1 cellular context compared by ENCODE assay signal in the genomic region with DNA sequence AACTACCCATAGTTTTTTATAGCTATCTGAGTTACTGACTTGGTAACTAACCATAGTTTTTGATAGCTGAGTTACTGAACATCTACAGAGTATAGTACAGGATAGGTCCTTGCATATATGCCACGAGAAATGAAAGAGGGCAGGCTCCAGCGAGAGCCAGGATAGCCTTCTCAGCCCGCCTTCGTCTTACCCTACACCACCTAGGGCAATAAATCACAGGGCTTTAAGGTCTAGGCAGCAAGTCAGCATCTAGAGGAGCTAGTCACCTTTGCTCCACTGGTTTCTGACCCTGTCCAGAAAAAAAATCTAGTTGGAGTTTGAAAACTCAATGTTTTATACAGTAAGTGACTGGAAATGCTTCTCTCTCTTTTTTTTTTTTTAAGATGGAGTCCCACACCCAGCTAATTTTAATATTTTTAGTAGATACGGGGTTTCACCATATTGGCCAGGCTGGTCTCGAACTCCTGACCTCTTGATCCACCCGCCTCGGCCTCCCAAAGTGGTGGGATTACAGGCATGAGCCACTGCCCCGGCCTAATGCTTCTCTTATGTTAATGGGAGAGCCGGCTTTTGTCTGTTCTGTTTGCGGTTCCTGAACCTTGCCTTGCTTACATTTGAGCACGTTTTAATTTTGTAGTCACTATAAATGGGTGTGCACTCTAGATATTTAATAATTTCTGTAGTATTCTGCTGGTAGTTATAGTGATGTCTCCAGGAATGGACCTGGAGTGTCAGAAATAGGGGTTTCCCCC.
TF ChIP-seq lines count a peak whose summit lies in the region.

No MANE protein-coding gene starts in this region.

TF ChIP-seq in K562, 482 proteins besides CTCF, POLR2A, EP300 and RAD21:
- TF ChIP-seq EGR1 (conservative IDR thresholded peaks at IDR 0.05) (no peak), MEIS2 (IDR thresholded peaks at IDR 0.05; ENCODE audit: partially characterized antibody) (peak; percentile 7), TAF9B (IDR thresholded peaks at IDR 0.05; ENCODE audit: partially characterized antibody) (no peak)
TF ChIP-seq in K562: peak in this region for 1.
